Comparison of ENCODE assay signal across 2 cellular contexts in genomic region chr4:39044947-39045734, GRCh38.
A peak's percentile ranks its signal among the peaks of the same experiment; 100 is the strongest.
TF ChIP-seq lines count a peak whose summit lies in the region.

No MANE protein-coding gene starts in this region.

TF ChIP-seq in GM12891, 5 proteins besides CTCF, POLR2A, EP300 and RAD21:
- no peak for TF ChIP-seq TAF1 (IDR thresholded peaks at IDR 0.05; ENCODE audit: low read depth, low read length)
- no peak for TF ChIP-seq POU2F2 (IDR thresholded peaks at IDR 0.05; ENCODE audit: low read depth, low read length)
- TF ChIP-seq POLR2AphosphoS5 (IDR thresholded peaks at IDR 0.05; ENCODE audit: low read depth, low read length): no peak
- TF ChIP-seq SPI1 (IDR thresholded peaks at IDR 0.05; ENCODE audit: low read depth, low read length): no peak
- no peak for TF ChIP-seq PAX5 (IDR thresholded peaks at IDR 0.05; ENCODE audit: insufficient read depth, low read length, severe bottlenecking)

TF ChIP-seq in K562, 482 proteins besides CTCF, POLR2A, EP300 and RAD21 (continues in another document):
- TF ChIP-seq ZFP36 (IDR thresholded peaks at IDR 0.05; ENCODE audit: low read depth, low read length, partially characterized antibody) (no peak), PCBP1 (IDR thresholded peaks at IDR 0.05; ENCODE audit: low read depth, low read length, poor library complexity, severe bottlenecking) (no peak), PML (IDR thresholded peaks at IDR 0.05; ENCODE audit: low read length) (no peak), ATF2 (CRISPR knock-in tag; IDR thresholded peaks at IDR 0.05) (no peak), FOXO4 (CRISPR knock-in tag; IDR thresholded peaks at IDR 0.05) (no peak), CHD7 (IDR thresholded peaks at IDR 0.05; ENCODE audit: low read depth, low read length) (no peak), NFATC3 (IDR thresholded peaks at IDR 0.05) (no peak), ID3 (CRISPR knock-in tag; IDR thresholded peaks at IDR 0.05) (no peak), ID3 (tag; IDR thresholded peaks at IDR 0.05) (no peak), ZNF347 (CRISPR knock-in tag; IDR thresholded peaks at IDR 0.05; ENCODE audit: low read depth) (no peak), HEY1 (CRISPR knock-in tag; IDR thresholded peaks at IDR 0.05; ENCODE audit: borderline replicate concordance) (no peak), GMEB1 (CRISPR knock-in tag; IDR thresholded peaks at IDR 0.05) (no peak), CHD4 (IDR thresholded peaks at IDR 0.05; ENCODE audit: insufficient read depth, insufficient replicate concordance, low read depth, low read length, poor library complexity, severe bottlenecking) (no peak), ZC3H11A (IDR thresholded peaks at IDR 0.05; ENCODE audit: low read depth, low read length) (no peak), SLC30A9 (CRISPR knock-in tag; IDR thresholded peaks at IDR 0.05) (no peak), SPI1 (IDR thresholded peaks at IDR 0.05; ENCODE audit: borderline replicate concordance, low read depth, low read length) (no peak), KDM4B (IDR thresholded peaks at IDR 0.05; ENCODE audit: borderline replicate concordance in 2 of 2, low read depth in 1 of 2) (no peak), SIN3B (IDR thresholded peaks at IDR 0.05; ENCODE audit: low read depth) (0 out of 2 replicates have a peak, but pooled peaks have one; percentile 31), ZNF146 (CRISPR knock-in tag; IDR thresholded peaks at IDR 0.05; ENCODE audit: unreplicated experiment) (no peak), MLLT1 (IDR thresholded peaks at IDR 0.05) (no peak), HMG20B (CRISPR knock-in tag; IDR thresholded peaks at IDR 0.05) (no peak), NELFE (IDR thresholded peaks at IDR 0.05; ENCODE audit: insufficient read depth, insufficient read length) (no peak), ZC3H4 (CRISPR knock-in tag; IDR thresholded peaks at IDR 0.05; ENCODE audit: borderline replicate concordance) (no peak), NR1H2 (CRISPR knock-in tag; IDR thresholded peaks at IDR 0.05) (no peak), ZBTB2 (IDR thresholded peaks at IDR 0.05) (no peak), TGIF2 (CRISPR knock-in tag; IDR thresholded peaks at IDR 0.05) (no peak), FOS (IDR thresholded peaks at IDR 0.05; ENCODE audit: extremely low read depth, insufficient read length) (no peak), CCAR2 (IDR thresholded peaks at IDR 0.05; ENCODE audit: low read depth, low read length) (no peak), ZNF133 (CRISPR knock-in tag; IDR thresholded peaks at IDR 0.05) (no peak), RBM15 (IDR thresholded peaks at IDR 0.05; ENCODE audit: insufficient read depth, low read length) (no peak), ETV5 (CRISPR knock-in tag; IDR thresholded peaks at IDR 0.05; ENCODE audit: low read depth) (no peak), NR0B1 (IDR thresholded peaks at IDR 0.05; ENCODE audit: partially characterized antibody) (no peak), EP400 (IDR thresholded peaks at IDR 0.05) (no peak), HCFC1 (IDR thresholded peaks at IDR 0.05; ENCODE audit: low read depth, low read length) (peak; percentile 28; the same call in 1 of the 2 replicates), ELF2 (CRISPR knock-in tag; IDR thresholded peaks at IDR 0.05) (no peak), ZNF253 (CRISPR knock-in tag; conservative IDR thresholded peaks at IDR 0.05) (no peak), ZNF121 (CRISPR knock-in tag; conservative IDR thresholded peaks at IDR 0.05) (no peak), TAF7 (tag; IDR thresholded peaks at IDR 0.05) (no peak), SNAPC5 (CRISPR knock-in tag; IDR thresholded peaks at IDR 0.05) (no peak), FUS (optimal IDR thresholded peaks at IDR 0.05; ENCODE audit: low read depth, low read length) (no peak), SETDB1 (IDR thresholded peaks at IDR 0.05; ENCODE audit: low read length) (no peak)
